Comparison of ENCODE assay signal across 13 cellular contexts in genomic region chr20:34220581-34220980, GRCh38. TPM values are rescaled to one million over a fixed set of nuclear protein-coding genes. Genes with fewer than 3 reads are reported as not detected.
DNase-seq lines count a peak whose midpoint lies in the region; TF ChIP-seq lines count a peak whose summit lies in the region.
"Had no signal": no experiment of that assay in that cellular context is flagged by ENCODE, and none has a peak within 500 bp of the region (broad histone marks: within the 10 kb centered on the region; RNA-seq: fewer than 3 reads in every experiment).

No MANE protein-coding gene starts in this region.

- H3K9me3 ChIP-seq in vagina: no peaks in the 10 kb centered on the region
- H3K9me3 ChIP-seq: spleen, upper lobe of left lung had no signal

- peak; percentile 61 for DNase-seq in AG10803 (ENCODE audit: low read depth)
- peak; percentile 94 for DNase-seq in M059J (ENCODE audit: low read depth)
- peak; percentile 42 for DNase-seq in astrocyte of the hippocampus (ENCODE audit: low read depth, low spot score)
- DNase-seq in glomerular endothelial cell (ENCODE audit: extremely low read depth, low read depth, low spot score): peak; percentile 41
- no peak for DNase-seq in stimulated activated CD4-positive, alpha-beta T cell treated with anti-CD3 and anti-CD28 coated beads, Interleukin-15, amount 100 ng/mL, for 24 hours
- no peak for DNase-seq in inferior parietal cortex (ENCODE audit: extremely low spot score)
- no peak for DNase-seq in middle frontal gyrus (ENCODE audit: extremely low spot score, low spot score)
- no peak for DNase-seq in vagina (ENCODE audit: extremely low spot score in 2 of 2)
- DNase-seq: activated naive CD8-positive, alpha-beta T cell treated with anti-CD3 and anti-CD28 coated beads, Interleukin-2, amount 50 U/mL, for 24 hours; activated T-cell treated with anti-CD3 and anti-CD28 coated beads for 4 hours; NCI-H446 treated with DMSO at 0.1 percent for 48 hours; spleen; upper lobe of left lung had no signal

- TF ChIP-seq POLR2A in vagina (IDR thresholded peaks at IDR 0.05): no peak

- H3K27ac ChIP-seq in vagina: no peak overlapping the region
- H3K27ac ChIP-seq: spleen, upper lobe of left lung had no signal

- H3K4me3 ChIP-seq in AG10803 (ENCODE audit: low read length): no peak overlapping the region
- no peak overlapping the region for H3K4me3 ChIP-seq in vagina
- H3K4me3 ChIP-seq: spleen, upper lobe of left lung had no signal

- no peaks in the 10 kb centered on the region for H3K36me3 ChIP-seq in vagina
- H3K36me3 ChIP-seq: spleen, upper lobe of left lung had no signal

- peaks cover 8% of the 10 kb centered on the region for H3K4me1 ChIP-seq in vagina

- TF ChIP-seq CTCF in AG10803 (conservative IDR thresholded peaks at IDR 0.05; ENCODE audit: low read length) (no peak), vagina (IDR thresholded peaks at IDR 0.05) (no peak)

- intact Hi-C loops in vagina (cut with DNase I): no loop called here

- no peaks in the 10 kb centered on the region for H3K27me3 ChIP-seq in vagina
- H3K27me3 ChIP-seq: upper lobe of left lung had no signal

RNA-seq across cellular contexts. Expression of gene ASIP, which starts 20.6 kb away (rescaled TPM):
- total RNA-seq in M059J (2014; rRNA removed; shearing (Covaris generic)): not detected in 2 replicates
- total RNA-seq in glomerular endothelial cell (not detected in 2 replicates), vagina (not detected)
- total RNA-seq: spleen had no signal

Comparison
In these comparisons a context has a peak if more than half of its experiments do, and no peak if none do; other contexts are left out.
1. DNase-seq: peak in AG10803 (single experiment), M059J (single experiment), astrocyte of the hippocampus (single experiment) and glomerular endothelial cell (single experiment); none in stimulated activated CD4-positive, alpha-beta T cell treated with anti-CD3 and anti-CD28 coated beads, Interleukin-15, amount 100 ng/mL, for 24 hours (single experiment), inferior parietal cortex (single experiment), middle frontal gyrus (single experiment) and vagina (0 of 2).